ENCODE assay signal across 8 cellular contexts in genomic region chr3:184540777-184541681, GRCh38. TPM values are rescaled to one million over a fixed set of nuclear protein-coding genes. Genes with fewer than 3 reads are reported as not detected.
DNase-seq lines count a peak whose midpoint lies in the region; ATAC-seq, FAIRE-seq and TF ChIP-seq lines count a peak whose summit lies in the region.

No MANE protein-coding gene starts in this region.

- TF ChIP-seq POLR2A in A549 (IDR thresholded peaks at IDR 0.05; ENCODE audit: low read length): no peak
- TF ChIP-seq POLR2A in H54 (IDR thresholded peaks at IDR 0.05; ENCODE audit: low read depth, low read length): no peak
- no peak for TF ChIP-seq POLR2A in tibial nerve (IDR thresholded peaks at IDR 0.05)

- peak; percentile 36 to 47; a peak in 4 of 5 replicates for TF ChIP-seq RAD21 in A549 (conservative IDR thresholded peaks at IDR 0.05 in 1 of 2, IDR thresholded peaks at IDR 0.05 in 1 of 2)

- H3K36me3 ChIP-seq in neutrophil (no peaks in the 10 kb centered on the region), tibial nerve (no peaks in the 10 kb centered on the region)

- peaks cover 66% of the 10 kb centered on the region for H3K27me3 ChIP-seq in neutrophil
- H3K27me3 ChIP-seq in tibial nerve: peaks cover 0 to 60% of the 10 kb centered on the region in 2 donors

- POLR2A ChIA-PET in A549 (lab: Yijun Ruan, JAX): no interaction called here

- CTCF ChIA-PET in A549 (lab: Yijun Ruan, JAX): interaction anchor here (0.5 to 11.1 kb wide), 23 partner anchors 11 to 192 kb away, joined by 3 to 171 read pairs (median 4); partner anchors contain the start of genes EPHB3 and THPO

- no peak for TF ChIP-seq EP300 in A549 (IDR thresholded peaks at IDR 0.05)
- TF ChIP-seq EP300 in tibial nerve (IDR thresholded peaks at IDR 0.05): no peak

- no peak overlapping the region for H3K4me2 ChIP-seq in A549

- H3K4me1 ChIP-seq in A549: no peaks in the 10 kb centered on the region
- H3K4me1 ChIP-seq in neutrophil (ENCODE audit: control insufficient read depth in 1 of 2, insufficient read depth in 1 of 2, low read depth in 1 of 2, low read length in 1 of 2): peaks cover 0 to 4% of the 10 kb centered on the region in 2 experiments
- H3K4me1 ChIP-seq in tibial nerve: peaks cover 0 to 6% (median 3%) of the 10 kb centered on the region in 4 donors

- FAIRE-seq in A549 (lab: Jason Lieb, UNC) (no peak), H54 (lab: Jason Lieb, UNC) (peak; percentile 30)

- H3K9me3 ChIP-seq in A549 (no peaks in the 10 kb centered on the region), neutrophil (no peaks in the 10 kb centered on the region), tibial nerve (no peaks in the 10 kb centered on the region)

- DNase-seq in A549 (ENCODE audit: low read depth in 1 of 2, low spot score in 1 of 2): peak; percentile 36 to 64
- peak; percentile 48 for DNase-seq in H54 (ENCODE audit: insufficient read length, low spot score)
- DNase-seq in NCI-H526 (lab: John Stamatoyannopoulos, UW): peak; percentile 78 to 95
- peak; percentile 86 for DNase-seq in activated CD8-positive, alpha-beta memory T cell treated with anti-CD3 and anti-CD28 coated beads for 24 hours
- DNase-seq in epithelial cell of esophagus (ENCODE audit: low read depth): peak; percentile 90
- DNase-seq in tibial nerve (ENCODE audit: low spot score in 2 of 2): peak in 1 of 2 donors; percentile 62

- H3K4me3 ChIP-seq in A549 (no peak overlapping the region), epithelial cell of esophagus (ENCODE audit: low read length) (no peak overlapping the region), neutrophil (ENCODE audit: low read depth in 1 of 2, low read length in 1 of 2) (no peak overlapping the region), tibial nerve (no peak overlapping the region)

- 36% methylated on average over 12 of the region's 14 CpGs for WGBS in A549 (ENCODE audit: missing lambda C conversion rate)
- 50 to 55% methylated on average over 13 of the region's 14 CpGs for WGBS in tibial nerve, 2 donors

- H3K27ac ChIP-seq in A549 (no peak overlapping the region), neutrophil (no peak overlapping the region), tibial nerve (no peak overlapping the region)

- ATAC-seq in A549 (peak in 1 of 2 experiments; percentile 60; a peak in 3 of 6 replicates), HG03442 (IDR thresholded peaks at IDR 0.05; ENCODE audit: unreplicated experiment) (no peak)

- TF ChIP-seq CTCF in A549 (IDR thresholded peaks at IDR 0.05) (peak; percentile 52), epithelial cell of esophagus (IDR thresholded peaks at IDR 0.05; ENCODE audit: insufficient read depth, low read depth, low read length, missing control alignments) (peak; percentile 99), neutrophil (IDR thresholded peaks at IDR 0.05) (peak; percentile 63), tibial nerve (IDR thresholded peaks at IDR 0.05) (peak; percentile 35 to 59 (median 55))

TF ChIP-seq in A549, 52 proteins besides CTCF, POLR2A, EP300 and RAD21:
- no peak for TF ChIP-seq PBX3 (IDR thresholded peaks at IDR 0.05)
- TF ChIP-seq SMC3 (IDR thresholded peaks at IDR 0.05): 0 out of 3 replicates have a peak, but pooled peaks have one; percentile 34

RNA-seq across cellular contexts. Expression of gene EPHB3, which starts 20.6 kb away (rescaled TPM):
- 0.36 and 0.52 TPM in 2 replicates for polyA plus RNA-seq in A549 (2011; rRNA removed)
- 0.25 and 0.29 TPM in 2 replicates for polyA plus RNA-seq in A549 (2012; cell fraction: cytosol; rRNA removed)
- polyA plus RNA-seq in A549 (2012; cell fraction: nucleus; rRNA removed): 0.84 and 1.2 TPM in 2 replicates
- 0.18 to 0.50 TPM (median 0.29 TPM) in 3 replicates for polyA plus RNA-seq in A549 (2017; fragmentation: RNase III; extraction: RNeasy Plus Mini Kit Qiagen cat#74134 plus additional on column Dnase treatment)
- polyA minus RNA-seq in A549 (2011; rRNA and poly(A)+ RNA removed): 0.12 and 1.1 TPM in 2 replicates
- 10 to 100 TPM in 1 of 4 donors, 1 to 10 TPM in 3; 4.8 to 13.8 (median 5.9) TPM for total RNA-seq in tibial nerve
